27 cellular contexts compared by ENCODE assay signal in genomic region chr9:122376791-122377190, GRCh38. TPM values are rescaled to one million over a fixed set of nuclear protein-coding genes. Genes with fewer than 3 reads are reported as not detected.
A peak's percentile ranks its signal among the peaks of the same experiment; 100 is the strongest.
DNase-seq lines count a peak whose midpoint lies in the region; ATAC-seq and TF ChIP-seq lines count a peak whose summit lies in the region.
"Had no signal": no experiment of that assay in that cellular context is flagged by ENCODE, and none has a peak within 500 bp of the region (broad histone marks: within the 10 kb centered on the region; RNA-seq: fewer than 3 reads in every experiment).

No MANE protein-coding gene starts in this region.

- H3K9me3 ChIP-seq in gastroesophageal sphincter (no peaks in the 10 kb centered on the region), smooth muscle cell (replicated peaks; ENCODE audit: low read depth) (no peaks in the 10 kb centered on the region), H9 (ENCODE audit: control insufficient read depth, low read depth, low read length) (no peaks in the 10 kb centered on the region)
- H3K9me3 ChIP-seq: right atrium auricular region, testis, vagina had no signal

- no peak overlapping the region for H4K8ac ChIP-seq in H9 (replicated peaks; ENCODE audit: insufficient read length, low read depth, low read length)

- H3K79me2 ChIP-seq in smooth muscle cell (ENCODE audit: low read depth) (no peaks in the 10 kb centered on the region), H9 (ENCODE audit: insufficient read depth, low read length) (no peaks in the 10 kb centered on the region)

- TF ChIP-seq CTCF in C4-2B (conservative IDR thresholded peaks at IDR 0.05): no peak
- no peak for TF ChIP-seq CTCF in gastroesophageal sphincter (IDR thresholded peaks at IDR 0.05)
- no peak for TF ChIP-seq CTCF in smooth muscle cell (IDR thresholded peaks at IDR 0.05; ENCODE audit: borderline replicate concordance, insufficient read depth, poor library complexity, severe bottlenecking)
- TF ChIP-seq CTCF in foreskin fibroblast (IDR thresholded peaks at IDR 0.05; ENCODE audit: low read depth, low read length): no peak
- TF ChIP-seq CTCF in H9 (conservative IDR thresholded peaks at IDR 0.05): no peak

- no peak overlapping the region for H3K14ac ChIP-seq in H9 (ENCODE audit: insufficient read depth, low read length)

- ATAC-seq in SK-N-SH treated with all-trans-retinoic acid at 6 μM for 48 hours (peak; percentile 7; the same call in 2 of the 3 replicates), gastroesophageal sphincter (no peak), HG03442 (IDR thresholded peaks at IDR 0.05; ENCODE audit: unreplicated experiment) (no peak), GM21576 (IDR thresholded peaks at IDR 0.05; ENCODE audit: unreplicated experiment) (no peak)
- ATAC-seq: naive thymus-derived CD8-positive, alpha-beta T cell had no signal

- H2BK20ac ChIP-seq in H9 (ENCODE audit: low read depth, low read length, poor library complexity, severe bottlenecking): no peak overlapping the region

- no peak overlapping the region for H3K4ac ChIP-seq in H9 (ENCODE audit: low read depth, low read length)

- H2BK12ac ChIP-seq in H9 (ENCODE audit: insufficient read length, low read depth, low read length): no peak overlapping the region

- no peaks in the 10 kb centered on the region for H3K79me1 ChIP-seq in H9 (ENCODE audit: insufficient read depth, low read depth, low read length, poor library complexity, severe bottlenecking)

- peak overlapping the region; percentile 69 for H3K27ac ChIP-seq in C4-2B
- H3K27ac ChIP-seq in gastroesophageal sphincter: peak overlapping the region; percentile 31 to 88 (median 87)
- no peak overlapping the region for H3K27ac ChIP-seq in smooth muscle cell (ENCODE audit: low read depth)
- no peak overlapping the region for H3K27ac ChIP-seq in H9 (ENCODE audit: insufficient read length, low read depth, low read length)
- H3K27ac ChIP-seq: cardiac muscle cell, right atrium auricular region, testis, vagina had no signal

- no peak overlapping the region for H3K23ac ChIP-seq in H9 (ENCODE audit: insufficient read length, low read depth, low read length)

- H2BK120ac ChIP-seq in H9 (ENCODE audit: low read depth, low read length, poor library complexity, severe bottlenecking): no peak overlapping the region

- no peaks in the 10 kb centered on the region for H3F3A ChIP-seq in smooth muscle cell (ENCODE audit: low read depth)

- peaks cover 38 to 47% of the 10 kb centered on the region in 2 experiments for H3K4me1 Mint-ChIP-seq in H9
- H3K4me1 Mint-ChIP-seq: activated naive CD8-positive, alpha-beta T cell treated with anti-CD3 and anti-CD28 coated beads for 36 hours had no signal

- H3K4me2 ChIP-seq in smooth muscle cell: peak overlapping the region; percentile 12
- H3K4me2 ChIP-seq in H9 (ENCODE audit: insufficient read depth, insufficient read length, low read length): no peak overlapping the region

- H3K23me2 ChIP-seq in H9 (ENCODE audit: insufficient read length, low read depth, low read length, poor library complexity, severe bottlenecking): no peaks in the 10 kb centered on the region

- peaks cover 4 to 6% of the 10 kb centered on the region in 2 experiments; a peak in 2 of 5 replicates for H3K9me3 Mint-ChIP-seq in H9
- H3K9me3 Mint-ChIP-seq: activated naive CD8-positive, alpha-beta T cell treated with anti-CD3 and anti-CD28 coated beads for 36 hours; T-helper 1 cell treated with Interleukin-12 subunit alpha and Interleukin-12 subunit beta and Interleukin-4 antibody, amounts not matched to agents 30 μg/mL and 1 μg/mL, for 36 hours had no signal

- H3K36me3 ChIP-seq in gastroesophageal sphincter: peaks cover 0 to 23% of the 10 kb centered on the region in 2 donors
- no peaks in the 10 kb centered on the region for H3K36me3 ChIP-seq in smooth muscle cell (ENCODE audit: low read depth)
- H3K36me3 ChIP-seq: cardiac muscle cell, MG63, right atrium auricular region, vagina had no signal

- no peak overlapping the region for H3K9ac ChIP-seq in smooth muscle cell (ENCODE audit: low read depth)
- H3K9ac ChIP-seq in H9 (ENCODE audit: extremely low read depth, insufficient read length, low read length): no peak overlapping the region

- H3K4me3 ChIP-seq in gastroesophageal sphincter (no peak overlapping the region), smooth muscle cell (no peak overlapping the region), foreskin fibroblast (ENCODE audit: low read depth in 1 of 2, low read length in 2 of 2) (no peak overlapping the region)
- H3K4me3 ChIP-seq: cardiac muscle cell, GM12878, MG63, right atrium auricular region, testis, vagina had no signal

- no peak overlapping the region for H2AK5ac ChIP-seq in H9 (ENCODE audit: insufficient read length, low read length)

- peaks cover 35% of the 10 kb centered on the region for H3K27me3 Mint-ChIP-seq in H9 (ENCODE audit: low read depth)
- H3K27me3 Mint-ChIP-seq: stimulated activated naive B cell treated with anti-CD40 and anti-IgM and Interleukin-4, amounts not matched to agents 10 μg/mL and 1 μg/mL and 100 μg/mL, for 72 hours had no signal

- H4K91ac ChIP-seq in H9 (ENCODE audit: insufficient read length, low read depth, low read length): no peak overlapping the region

- no peak overlapping the region for H4K5ac ChIP-seq in H9 (ENCODE audit: insufficient read length, low read depth, low read length)

- TF ChIP-seq POLR2A in gastroesophageal sphincter (IDR thresholded peaks at IDR 0.05): no peak

- H2BK5ac ChIP-seq in H9 (ENCODE audit: insufficient read length, low read length): no peak overlapping the region

- WGBS in gastroesophageal sphincter (ENCODE audit: low coverage in 1 of 2), 2 donors: no CpG with 5 or more reads among the region's 1 CpG
- WGBS in smooth muscle cell (ENCODE audit: low lambda C conversion rate): 100% methylated on average over 1 of the region's 1 CpG
- no CpG with 5 or more reads among the region's 1 CpG for WGBS in H9 (ENCODE audit: extremely low coverage, insufficient read length, low lambda C conversion rate)

- H2AFZ ChIP-seq in smooth muscle cell (ENCODE audit: low read depth) (no peak overlapping the region), H9 (ENCODE audit: low read length) (no peak overlapping the region)

- H3K4me1 ChIP-seq in gastroesophageal sphincter (peaks cover 2 to 63% (median 35%) of the 10 kb centered on the region in 3 donors), smooth muscle cell (ENCODE audit: low read depth) (peaks cover 10% of the 10 kb centered on the region), H9 (ENCODE audit: insufficient read depth, low read length) (peaks cover 6% of the 10 kb centered on the region; the same call in 1 of the 2 replicates)

- no peak overlapping the region; a peak in 1 of 7 replicates for H3K27ac Mint-ChIP-seq in H9
- H3K27ac Mint-ChIP-seq: activated naive CD8-positive, alpha-beta T cell treated with anti-CD3 and anti-CD28 coated beads for 36 hours; CD4-positive, alpha-beta memory T cell; endodermal cell; T-helper 1 cell treated with Interleukin-12 subunit alpha and Interleukin-12 subunit beta and Interleukin-4 antibody, amounts not matched to agents 30 μg/mL and 1 μg/mL, for 36 hours had no signal

- H3K56ac ChIP-seq in H9 (ENCODE audit: insufficient read length, low read depth, low read length): no peak overlapping the region

- H3K4me3 Mint-ChIP-seq in H9: no peak overlapping the region
- H3K4me3 Mint-ChIP-seq: activated naive CD8-positive, alpha-beta T cell treated with anti-CD3 and anti-CD28 coated beads for 36 hours; CD4-positive, alpha-beta memory T cell; endodermal cell; naive thymus-derived CD8-positive, alpha-beta T cell; T-helper 1 cell treated with Interleukin-12 subunit alpha and Interleukin-12 subunit beta and Interleukin-4 antibody, amounts not matched to agents 30 μg/mL and 1 μg/mL, for 36 hours had no signal

- no peaks in the 10 kb centered on the region for H3K36me3 Mint-ChIP-seq in H9 (ENCODE audit: insufficient read depth in 1 of 3, low read depth in 3 of 3)
- H3K36me3 Mint-ChIP-seq: activated naive CD8-positive, alpha-beta T cell treated with anti-CD3 and anti-CD28 coated beads for 36 hours; CD4-positive, alpha-beta memory T cell had no signal

- H3T11ph ChIP-seq in H9 (ENCODE audit: low read length): no peak overlapping the region

- no peak for TF ChIP-seq EP300 in gastroesophageal sphincter (IDR thresholded peaks at IDR 0.05)

- no peak overlapping the region for H2BK15ac ChIP-seq in H9 (ENCODE audit: low read depth, low read length)

- H3K27me3 ChIP-seq in gastroesophageal sphincter (no peaks in the 10 kb centered on the region), smooth muscle cell (ENCODE audit: low read depth) (peaks cover 2% of the 10 kb centered on the region), H9 (ENCODE audit: insufficient read depth, low read length) (peaks cover 6% of the 10 kb centered on the region; the same call in 1 of the 2 replicates)
- H3K27me3 ChIP-seq: MG63, right atrium auricular region, testis, vagina had no signal

- DNase-seq in smooth muscle cell (lab: John Stamatoyannopoulos, UW; ENCODE audit: unreplicated experiment): no peak
- no peak for DNase-seq in foreskin fibroblast
- no peak for DNase-seq in H9
- DNase-seq: activated effector memory CD4-positive, alpha-beta T cell treated with anti-CD3 and anti-CD28 coated beads, Interleukin-2, amount 50 U/mL, for 16 hours; activated naive CD8-positive, alpha-beta T cell treated with anti-CD3 and anti-CD28 coated beads for 36 hours; activated T-cell treated with anti-CD3 and anti-CD28 coated beads, Interleukin-2, amount 50 U/mL, for 1 hour; aorta; CD4-positive, alpha-beta memory T cell; cortex of kidney; EL; hypothalamus; MG63; naive thymus-derived CD8-positive, alpha-beta T cell; NCI-H2081 treated with DMSO at 0.1 percent for 48 hours; stimulated activated naive B cell treated with anti-CD40 and anti-IgM and Interleukin-4, amounts not matched to agents 10 μg/mL and 1 μg/mL and 100 μg/mL, for 72 hours; testis had no signal

- H4K20me1 ChIP-seq in smooth muscle cell (ENCODE audit: low read depth) (no peaks in the 10 kb centered on the region), H9 (ENCODE audit: control insufficient read depth, insufficient read depth, insufficient read length) (no peaks in the 10 kb centered on the region)

- H3K18ac ChIP-seq in H9 (ENCODE audit: insufficient read length, low read depth, low read length): no peak overlapping the region

RNA-seq across cellular contexts. Expression of gene PTGS1, which starts 6.0 kb away (rescaled TPM):
- total RNA-seq in gastroesophageal sphincter: 100 to 1,000 TPM in 1 of 4 donors, 10 to 100 TPM in 3; 15.8 to 154 (median 46.4) TPM
- 0.13 and 2.3 TPM in 2 replicates for total RNA-seq in smooth muscle cell
- polyA plus RNA-seq in smooth muscle cell: 0.06 and 1.6 TPM in 2 replicates
- total RNA-seq in H9 (2021): 1.0 and 1.3 TPM in 2 replicates
- polyA plus RNA-seq: cardiac muscle cell had no signal

Comparison
In these comparisons a context has a peak if more than half of its experiments do, and no peak if none do; other contexts are left out.
1. H3K27ac ChIP-seq: peak in C4-2B (single experiment) and gastroesophageal sphincter (4 of 4); none in smooth muscle cell (single experiment) and H9 (single experiment).